Comparison of ENCODE assay signal across 1 cellular context in genomic region chr9:25048098-25048497, GRCh38.
TF ChIP-seq lines count a peak whose summit lies in the region.

No MANE protein-coding gene starts in this region.

TF ChIP-seq in SK-N-SH treated with all-trans-retinoic acid at 6 μM for 48 hours, 23 proteins besides CTCF, POLR2A, EP300 and RAD21 (continued from another document):
- no peak for TF ChIP-seq ARNTL (CRISPR knock-in tag; IDR thresholded peaks at IDR 0.05; ENCODE audit: borderline replicate concordance, low read depth)
- no peak for TF ChIP-seq OSR1 (CRISPR knock-in tag; IDR thresholded peaks at IDR 0.05)
- TF ChIP-seq BACH2 (CRISPR knock-in tag; IDR thresholded peaks at IDR 0.05; ENCODE audit: borderline replicate concordance) = no peak
- TF ChIP-seq ESRRG (CRISPR knock-in tag; IDR thresholded peaks at IDR 0.05) = peak; percentile 80
- TF ChIP-seq ZNF565 (CRISPR knock-in tag; conservative IDR thresholded peaks at IDR 0.05; ENCODE audit: low read depth) = no peak
- TF ChIP-seq GLIS3 (CRISPR knock-in tag; IDR thresholded peaks at IDR 0.05) = 0 out of 2 replicates have a peak, but pooled peaks have one; percentile 85
- peak; percentile 51 for TF ChIP-seq TCF4 (CRISPR knock-in tag; IDR thresholded peaks at IDR 0.05; ENCODE audit: borderline replicate concordance)
- TF ChIP-seq PPARA (CRISPR knock-in tag; IDR thresholded peaks at IDR 0.05; ENCODE audit: borderline replicate concordance) = no peak
- TF ChIP-seq CSDC2 (CRISPR knock-in tag; IDR thresholded peaks at IDR 0.05) = no peak
- TF ChIP-seq ISL1 (CRISPR knock-in tag; IDR thresholded peaks at IDR 0.05) = peak; percentile 97
- TF ChIP-seq ZFP30 (CRISPR knock-in tag; IDR thresholded peaks at IDR 0.05) = no peak
- TF ChIP-seq ZC3H10 (CRISPR knock-in tag; IDR thresholded peaks at IDR 0.05) = no peak
- TF ChIP-seq CREB5 (CRISPR knock-in tag; IDR thresholded peaks at IDR 0.05; ENCODE audit: low read depth) = peak; percentile 75; the same call in 1 of the 2 replicates
- TF ChIP-seq RARB (CRISPR knock-in tag; IDR thresholded peaks at IDR 0.05) = no peak
- peak; percentile 78; the same call in 1 of the 2 replicates for TF ChIP-seq SNAI2 (CRISPR knock-in tag; IDR thresholded peaks at IDR 0.05)
